In the genomic region with DNA sequence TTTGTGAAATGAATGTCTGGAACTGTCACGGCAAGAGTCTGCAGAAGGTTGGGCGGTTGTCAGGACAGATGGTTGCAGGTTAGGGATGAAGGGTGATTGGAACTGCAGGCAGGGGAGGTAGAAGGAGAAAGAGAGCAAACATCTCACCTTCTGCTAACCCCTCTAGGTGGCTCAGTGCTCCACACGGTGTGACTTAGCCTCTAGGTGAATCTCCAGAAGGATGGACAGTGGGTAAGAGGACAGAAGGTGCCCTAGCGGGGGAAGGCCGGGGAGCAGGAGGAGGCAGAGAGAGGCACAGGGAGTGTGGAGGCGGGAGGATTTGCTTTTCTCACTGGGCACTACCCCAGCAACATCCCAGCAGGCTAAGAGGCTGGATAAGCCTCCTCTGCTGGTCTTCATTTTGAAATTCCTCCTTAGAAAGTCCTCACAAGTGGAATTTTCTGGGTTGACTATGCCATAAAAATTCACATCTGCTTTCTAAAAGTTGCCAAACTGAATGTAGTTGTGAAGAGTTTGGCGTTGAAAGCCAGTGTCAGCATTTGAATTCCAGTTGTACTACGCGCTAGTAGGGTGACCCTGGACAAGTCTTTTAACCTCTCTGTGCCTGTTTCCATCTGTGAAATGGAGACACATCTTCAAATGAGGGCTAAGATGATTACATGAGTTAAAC, we compare ENCODE assay signal across 15 cellular contexts. TPM values are rescaled to one million over a fixed set of nuclear protein-coding genes. Genes with fewer than 3 reads are reported as not detected.
DNase-seq lines count a peak whose midpoint lies in the region; ATAC-seq, FAIRE-seq and TF ChIP-seq lines count a peak whose summit lies in the region.
"Had no signal": no experiment of that assay in that cellular context is flagged by ENCODE, and none has a peak within 500 bp of the region (broad histone marks: within the 10 kb centered on the region; RNA-seq: fewer than 3 reads in every experiment).

No MANE protein-coding gene starts in this region.

- peak overlapping the region; percentile 39 for H4K8ac ChIP-seq in trophoblast cell (ENCODE audit: low read depth, low read length)

- H2AK5ac ChIP-seq in trophoblast cell (ENCODE audit: low read length), result peak overlapping the region; percentile 80

- peak overlapping the region; percentile 89 for H2BK12ac ChIP-seq in trophoblast cell (ENCODE audit: low read length)

- no peak for ATAC-seq in activated CD8-positive, alpha-beta memory T cell treated with anti-CD3 and anti-CD28 coated beads, Interleukin-2, amount 10 ng/mL, durations not matched to agents 7 days and 5 days
- ATAC-seq in GM12878 (no peak), gastrocnemius medialis (no peak), HG02885 (IDR thresholded peaks at IDR 0.05; ENCODE audit: poor library complexity, unreplicated experiment) (no peak)
- ATAC-seq: body of pancreas had no signal

- H3K79me1 ChIP-seq in trophoblast cell (ENCODE audit: low read length), result peaks cover 27% of the 10 kb centered on the region

- peak overlapping the region; percentile 19 for H3K23ac ChIP-seq in trophoblast cell (ENCODE audit: low read length)

- H3K36me3 ChIP-seq in GM12878 (ENCODE audit: control insufficient read depth in 2 of 2, insufficient read depth in 2 of 2, low read length in 1 of 2) (no peaks in the 10 kb centered on the region), trophoblast cell (ENCODE audit: control insufficient read depth in 1 of 2, insufficient read depth in 2 of 2, low read length in 2 of 2) (no peaks in the 10 kb centered on the region), gastrocnemius medialis (no peaks in the 10 kb centered on the region)
- H3K36me3 ChIP-seq: ovary had no signal

- H2BK120ac ChIP-seq in trophoblast cell (ENCODE audit: insufficient read depth, low read length, poor library complexity), result no peak overlapping the region

- H2AFZ ChIP-seq in GM12878 (ENCODE audit: control insufficient read depth, low read depth, low read length) (no peak overlapping the region), trophoblast cell (ENCODE audit: insufficient read depth, low read length, poor library complexity) (no peak overlapping the region)
- H2AFZ ChIP-seq: hepatocyte, PC-9 had no signal

- no peak overlapping the region for H3K4me2 ChIP-seq in GM12878 (ENCODE audit: control insufficient read depth, insufficient read depth)
- no peak overlapping the region for H3K4me2 ChIP-seq in trophoblast cell (ENCODE audit: low read length)
- H3K4me2 ChIP-seq: hepatocyte, PC-9 had no signal

- peaks cover 18% of the 10 kb centered on the region for H3K36me3 Mint-ChIP-seq in activated CD8-positive, alpha-beta memory T cell treated with anti-CD3 and anti-CD28 coated beads, Interleukin-2, amount 10 ng/mL, durations not matched to agents 7 days and 5 days

- H3K27me3 ChIP-seq in GM12878 (replicated peaks in 1 of 2; ENCODE audit: control insufficient read depth in 2 of 2, insufficient read depth in 2 of 2, low read length in 1 of 2), result no peaks in the 10 kb centered on the region
- no peaks in the 10 kb centered on the region for H3K27me3 ChIP-seq in trophoblast cell (ENCODE audit: insufficient read depth, low read length)
- peaks cover 0 to 3% (median 0%) of the 10 kb centered on the region in 3 donors for H3K27me3 ChIP-seq in gastrocnemius medialis
- H3K27me3 ChIP-seq: body of pancreas, ovary had no signal

- H3K14ac ChIP-seq in trophoblast cell (ENCODE audit: low read length), result peak overlapping the region; percentile 51

- no peaks in the 10 kb centered on the region for H3K9me3 Mint-ChIP-seq in activated CD8-positive, alpha-beta memory T cell treated with anti-CD3 and anti-CD28 coated beads, Interleukin-2, amount 10 ng/mL, durations not matched to agents 7 days and 5 days (ENCODE audit: low read depth)

- CTCF ChIA-PET in activated CD8-positive, alpha-beta memory T cell treated with anti-CD3 and anti-CD28 coated beads, Interleukin-2, amount 10 ng/mL, durations not matched to agents 7 days and 5 days (lab: Charles Lee), result interaction anchor here (0.6 to 2.2 kb wide), 5 partner anchors 12 to 79 kb away, joined by 3 to 5 read pairs (median 4); no protein-coding TSS in a partner anchor
- CTCF ChIA-PET in GM12878 (lab: Yijun Ruan, JAX), result interaction anchor here (0.7 to 1.3 kb wide), 3 partner anchors 13 to 28 kb away, joined by 3 to 4 read pairs (median 4); no protein-coding TSS in a partner anchor

- TF ChIP-seq POLR2A in GM12878 (IDR thresholded peaks at IDR 0.05; ENCODE audit: low read depth, low read length), result no peak
- no peak for TF ChIP-seq POLR2A in gastrocnemius medialis (IDR thresholded peaks at IDR 0.05)

- RAD21 ChIA-PET in GM12878 (lab: Charles Lee; ENCODE audit: unreplicated experiment), result interaction anchor here (1.0 to 2.2 kb wide), 3 partner anchors 13 to 33 kb away, joined by 3 to 7 read pairs (median 4); no protein-coding TSS in a partner anchor

- no peak for FAIRE-seq in GM12878 (lab: Jason Lieb, UNC)

- TF ChIP-seq CTCF in GM12878 (IDR thresholded peaks at IDR 0.05 in 2 of 3, conservative IDR thresholded peaks at IDR 0.05 in 1 of 3; ENCODE audit: control insufficient read depth in 2 of 3, extremely low read depth in 1 of 3, insufficient read depth in 1 of 3, low read depth in 3 of 3, low read length in 3 of 3) (no peak; a peak in 1 of 6 replicates), gastrocnemius medialis (IDR thresholded peaks at IDR 0.05 in 4 of 5, conservative IDR thresholded peaks at IDR 0.05 in 1 of 5) (no peak)

- H3K79me2 ChIP-seq in GM12878 (ENCODE audit: control insufficient read depth, insufficient read depth, low read length) (no peaks in the 10 kb centered on the region), trophoblast cell (ENCODE audit: control insufficient read depth, insufficient read depth, low read length, poor library complexity) (no peaks in the 10 kb centered on the region)
- H3K79me2 ChIP-seq: hepatocyte had no signal

- POLR2A ChIA-PET in GM12878 (lab: Charles Lee), result interaction anchor here (0.6 kb wide), 1 partner anchor 69 kb away, joined by 3 read pairs; no protein-coding TSS in a partner anchor

- no peak for DNase-seq in activated CD8-positive, alpha-beta memory T cell treated with anti-CD3 and anti-CD28 coated beads, Interleukin-2, amount 10 ng/mL, durations not matched to agents 7 days and 5 days
- no peak for DNase-seq in activated CD8-positive, alpha-beta memory T cell treated with anti-CD3 and anti-CD28 coated beads, Interleukin-2, amount 50 U/mL, for 4 hours
- DNase-seq in NCI-H1694 (lab: John Stamatoyannopoulos, UW), result peak; percentile 80
- no peak for DNase-seq in GM12878 (ENCODE audit: low read depth, low spot score)
- no peak for DNase-seq in trophoblast cell
- no peak for DNase-seq in gastrocnemius medialis
- no peak for DNase-seq in medulla oblongata (ENCODE audit: extremely low spot score)
- DNase-seq: body of pancreas, GF-D8, Kasumi-1, NCI-H2081 treated with DMSO at 0.1 percent for 48 hours, ovary, PC-9 had no signal

- peaks cover 72% of the 10 kb centered on the region for H3K4me1 Mint-ChIP-seq in activated CD8-positive, alpha-beta memory T cell treated with anti-CD3 and anti-CD28 coated beads, Interleukin-2, amount 10 ng/mL, durations not matched to agents 7 days and 5 days

- H3K9me3 ChIP-seq in GM12878 (replicated peaks; ENCODE audit: control insufficient read depth, insufficient read depth, low read length) (no peaks in the 10 kb centered on the region), trophoblast cell (ENCODE audit: insufficient read depth, low read depth, low read length) (no peaks in the 10 kb centered on the region), gastrocnemius medialis (no peaks in the 10 kb centered on the region)
- H3K9me3 ChIP-seq: body of pancreas, ovary had no signal

- no TSS peak for BruUV-seq in GM12878 (replicated peaks; lab: Mats Ljungman, UMichigan)

- TF ChIP-seq EP300 in GM12878 (IDR thresholded peaks at IDR 0.05; ENCODE audit: borderline replicate concordance in 1 of 2, control insufficient read depth in 1 of 2, low read depth in 2 of 2, low read length in 2 of 2), result no peak

- H4K20me1 ChIP-seq in GM12878 (ENCODE audit: control insufficient read depth, insufficient read depth), result no peaks in the 10 kb centered on the region

- H3K18ac ChIP-seq in trophoblast cell (ENCODE audit: low read length), result no peak overlapping the region

- H4K91ac ChIP-seq in trophoblast cell (ENCODE audit: low read depth, low read length), result peak overlapping the region; percentile 68

- H3K4me3 ChIP-seq in GM12878, result no peak overlapping the region
- peak overlapping the region; percentile 13 for H3K4me3 ChIP-seq in trophoblast cell (ENCODE audit: low read depth, low read length)
- H3K4me3 ChIP-seq in gastrocnemius medialis, result no peak overlapping the region
- H3K4me3 ChIP-seq: body of pancreas, hepatocyte, ovary, PC-9 had no signal

- peaks cover 28% of the 10 kb centered on the region for H3K4me1 ChIP-seq in GM12878 (ENCODE audit: control insufficient read depth, insufficient read depth, low read length)
- peaks cover 29 to 51% of the 10 kb centered on the region in 2 experiments for H3K4me1 ChIP-seq in trophoblast cell (ENCODE audit: control insufficient read depth in 1 of 2, insufficient read depth in 2 of 2, low read length in 2 of 2)
- H3K4me1 ChIP-seq in gastrocnemius medialis, result peaks cover 5 to 9% of the 10 kb centered on the region in 2 donors

- intact Hi-C loops in GM12878 (cut with micrococcal nuclease; ENCODE audit: unreplicated experiment) (no loop called here), gastrocnemius medialis (cut with DNase I; ENCODE audit: low total_unique reads) (no loop called here)

- H3K9ac ChIP-seq in GM12878 (ENCODE audit: control insufficient read depth, insufficient read depth, low read length), result no peak overlapping the region
- H3K9ac ChIP-seq in trophoblast cell (ENCODE audit: low read length), result no peak overlapping the region

- no peak overlapping the region for H3K4ac ChIP-seq in trophoblast cell (ENCODE audit: low read depth, low read length)

- peak overlapping the region; percentile 77 for H3K27ac Mint-ChIP-seq in activated CD8-positive, alpha-beta memory T cell treated with anti-CD3 and anti-CD28 coated beads, Interleukin-2, amount 10 ng/mL, durations not matched to agents 7 days and 5 days

- peak; percentile 15; the same call in 1 of the 2 replicates for TF ChIP-seq RAD21 in GM12878 (IDR thresholded peaks at IDR 0.05; ENCODE audit: insufficient read depth, low read depth, low read length)

- H3K4me3 Mint-ChIP-seq in activated CD8-positive, alpha-beta memory T cell treated with anti-CD3 and anti-CD28 coated beads, Interleukin-2, amount 10 ng/mL, durations not matched to agents 7 days and 5 days, result no peak overlapping the region

- no peak overlapping the region for H4K12ac ChIP-seq in trophoblast cell (ENCODE audit: low read depth, low read length)

- H3K27me3 Mint-ChIP-seq in activated CD8-positive, alpha-beta memory T cell treated with anti-CD3 and anti-CD28 coated beads, Interleukin-2, amount 10 ng/mL, durations not matched to agents 7 days and 5 days, result no peaks in the 10 kb centered on the region

- no peak overlapping the region for H2BK5ac ChIP-seq in trophoblast cell (ENCODE audit: low read depth, low read length, poor library complexity)

- in situ Hi-C loops in GM12878 (cut with MboI) (no loop called here), gastrocnemius medialis (cut with MboI; ENCODE audit: low sequenced_read_pairs in 4 of 4) (no loop called here)

- 87% methylated on average over 9 of the region's 9 CpGs for WGBS in GM12878 (ENCODE audit: insufficient coverage, insufficient replicate concordance, low lambda C conversion rate, missing lambda C conversion rate)
- no CpG with 5 or more reads among the region's 9 CpGs for WGBS in trophoblast cell (ENCODE audit: extremely low coverage, insufficient coverage, insufficient read length)

- no peak overlapping the region for H3K27ac ChIP-seq in GM12878 (ENCODE audit: control insufficient read depth, insufficient read depth)
- no peak overlapping the region for H3K27ac ChIP-seq in trophoblast cell (ENCODE audit: low read depth, low read length)
- no peak overlapping the region for H3K27ac ChIP-seq in gastrocnemius medialis
- H3K27ac ChIP-seq: body of pancreas, hepatocyte, ovary, PC-9 had no signal

- SMC1A ChIA-PET in GM12878 (lab: Charles Lee; ENCODE audit: uncharacterized antibody, unreplicated experiment), result interaction anchor here (1.0 to 3.6 kb wide), 7 partner anchors 12 to 43 kb away, joined by 3 to 21 read pairs (median 4); a partner anchor contains a TSS

RNA-seq across cellular contexts. Expression of a gene that starts 10.7 kb away (rescaled TPM):
- 10 to 100 TPM; 44.5 to 48.0 TPM for total RNA-seq in activated CD8-positive, alpha-beta memory T cell treated with anti-CD3 and anti-CD28 coated beads, Interleukin-2, amount 10 ng/mL, durations not matched to agents 7 days and 5 days
- total RNA-seq in GM12878 (2013; cell fraction: nucleolus; rRNA removed), result 1.0 TPM in 2 replicates
- 2.2 and 3.1 TPM in 2 replicates for total RNA-seq in GM12878 (2014; rRNA removed)
- total RNA-seq in GM12878 (2014; rRNA removed; fragmentation: Illumina TruSeq; extraction: Trizol), result 0.76 and 1.1 TPM in 2 replicates
- total RNA-seq in GM12878 (2021), result 2.1 and 2.4 TPM in 2 replicates
- polyA plus RNA-seq in GM12878 (2011; ENCODE audit: low read depth), result 0.76 TPM
- 1.9 and 3.0 TPM in 2 replicates for polyA plus RNA-seq in GM12878 (2011; rRNA removed)
- polyA plus RNA-seq in GM12878 (2011; cell fraction: cytosol; rRNA removed), result 8.1 and 9.1 TPM in 2 replicates
- 7.7 and 8.0 TPM in 2 replicates for polyA plus RNA-seq in GM12878 (2011; cell fraction: nucleus; rRNA removed)
- 1.1 and 1.3 TPM in 2 replicates for polyA plus RNA-seq in GM12878 (2012)
- polyA plus RNA-seq in GM12878 (2014; fragmentation: Illumina TruSeq; extraction: Trizol), result 1.1 and 1.2 TPM in 2 replicates
- polyA plus RNA-seq in GM12878 (2014; fragmentation: Nextera tagmentation; extraction: Ambion mirVana), result under 1 TPM; 0.06 to 0.35 TPM
- polyA plus RNA-seq in GM12878 (2014; rRNA removed), result 2.7 and 3.4 TPM in 2 replicates
- polyA plus RNA-seq in GM12878 (2016; fragmentation: Nextera tagmentation; extraction: Ambion mirVana), result 1 to 10 TPM; 1.8 TPM
- 2.8 and 6.9 TPM in 2 replicates for polyA minus RNA-seq in GM12878 (2011; rRNA and poly(A)+ RNA removed)
- polyA minus RNA-seq in GM12878 (2011; cell fraction: cytosol; rRNA and poly(A)+ RNA removed), result 1.2 and 3.3 TPM in 2 replicates
- polyA minus RNA-seq in GM12878 (2011; cell fraction: nucleus; rRNA and poly(A)+ RNA removed), result 1.6 and 1.7 TPM in 2 replicates
- 1.4 TPM in 2 replicates for polyA plus RNA-seq in trophoblast cell (2013)
- total RNA-seq in gastrocnemius medialis, result under 1 TPM in 1 of 4 donors, not detected in 3; 0.07 TPM
- total RNA-seq: PC-9 had no signal

Comparison
In these comparisons a context has a peak if more than half of its experiments do, and no peak if none do; other contexts are left out.
1. RNA of a gene that starts 10.7 kb away (total RNA-seq): 44.5 to 48.0 TPM in activated CD8-positive, alpha-beta memory T cell treated with anti-CD3 and anti-CD28 coated beads, Interleukin-2, amount 10 ng/mL, durations not matched to agents 7 days and 5 days; 0.76 to 3.1 TPM in GM12878 and 0.07 TPM in gastrocnemius medialis; every median in the first group is over 10 times any median in the second.